9 cellular contexts compared by ENCODE assay signal in the genomic region with DNA sequence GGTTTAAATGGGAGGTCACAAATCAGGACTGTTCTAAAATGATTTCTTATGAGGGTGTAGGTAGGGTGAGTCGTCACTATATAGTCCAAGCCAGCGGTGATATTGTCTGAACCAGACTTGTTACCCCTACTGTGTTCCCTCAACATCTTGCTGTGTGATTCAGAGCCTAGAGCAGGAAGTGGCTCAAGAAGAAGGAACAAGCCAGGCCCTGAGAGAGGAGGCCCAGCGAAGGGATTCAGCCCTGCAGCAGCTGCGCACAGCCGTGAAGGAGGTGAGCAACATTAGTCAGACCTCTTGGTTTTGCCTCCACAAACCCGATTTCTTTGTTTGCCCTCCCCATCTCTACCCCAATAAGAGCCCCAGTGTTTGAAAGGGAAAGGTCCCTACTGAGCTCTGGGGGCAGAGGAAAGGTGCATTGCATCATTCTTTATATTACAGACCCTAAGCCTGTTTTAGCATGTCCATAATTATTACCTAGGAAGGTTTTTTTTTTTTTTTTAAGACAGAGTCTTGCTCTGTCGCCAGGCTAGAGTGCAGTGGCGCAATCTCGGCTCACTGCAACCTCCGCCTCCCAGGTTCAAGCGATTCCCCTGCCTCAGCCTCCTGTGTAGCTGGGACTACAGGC. TPM values are rescaled to one million over a fixed set of nuclear protein-coding genes. Genes with fewer than 3 reads are reported as not detected.
DNase-seq lines count a peak whose midpoint lies in the region; ATAC-seq lines count a peak whose summit lies in the region.
"Had no signal": no experiment of that assay in that cellular context is flagged by ENCODE, and none has a peak within 500 bp of the region (broad histone marks: within the 10 kb centered on the region; RNA-seq: fewer than 3 reads in every experiment).

No MANE protein-coding gene starts in this region.

- WGBS in esophagus, 2 donors, result 65 to 68% methylated on average over 11 of the region's 11 CpGs

- peak; percentile 52 for DNase-seq in NK-92 treated with Interleukin-12 subunit alpha and Interleukin-12 subunit beta, amount 100 ng/mL, for 24 hours (lab: John Stamatoyannopoulos, UW)
- no peak for DNase-seq in NK-92 (lab: John Stamatoyannopoulos, UW; ENCODE audit: unreplicated experiment)
- DNase-seq in T-cell, result peak in 1 of 34 experiments; percentile 24
- no peak for DNase-seq in stimulated activated effector memory CD8-positive, alpha-beta T cell treated with anti-CD3 and anti-CD28 coated beads, Interleukin-12 subunit alpha, Interleukin-12 subunit beta, amount 100 ng/mL, for 72 hours (ENCODE audit: low spot score in 2 of 2)

- H3K27ac Mint-ChIP-seq in T-cell, result peak overlapping the region; percentile 90 to 97
- peak overlapping the region; percentile 87 for H3K27ac Mint-ChIP-seq in stimulated activated effector memory CD8-positive, alpha-beta T cell treated with anti-CD3 and anti-CD28 coated beads, Interleukin-12 subunit alpha, Interleukin-12 subunit beta, amount 100 ng/mL, for 72 hours

- peaks cover 0 to 28% of the 10 kb centered on the region in 2 donors for H3K4me1 ChIP-seq in esophagus (ENCODE audit: control insufficient read depth in 2 of 2, insufficient read depth in 2 of 2, low read length in 1 of 2)

- no peaks in the 10 kb centered on the region for H3K9me3 Mint-ChIP-seq in T-cell
- no peaks in the 10 kb centered on the region for H3K9me3 Mint-ChIP-seq in stimulated activated effector memory CD8-positive, alpha-beta T cell treated with anti-CD3 and anti-CD28 coated beads, Interleukin-12 subunit alpha, Interleukin-12 subunit beta, amount 100 ng/mL, for 72 hours

- H3K27me3 Mint-ChIP-seq in T-cell, result no peaks in the 10 kb centered on the region

- CTCF ChIA-PET in T-cell (lab: Charles Lee), result interaction anchor here (0.7 to 3.9 kb wide), 13 partner anchors 10 to 142 kb away, joined by 3 to 23 read pairs (median 6); a partner anchor contains a TSS

- H3K27me3 ChIP-seq in esophagus (ENCODE audit: control insufficient read depth in 1 of 2, insufficient read depth in 2 of 2, low read length in 2 of 2), result no peaks in the 10 kb centered on the region

- H3K27ac ChIP-seq in esophagus (ENCODE audit: low read depth in 2 of 2, low read length in 1 of 2), result peak overlapping the region; percentile 99

- H3K4me1 Mint-ChIP-seq in T-cell, result peaks cover 39 to 52% (median 46%) of the 10 kb centered on the region in 3 donors
- peaks cover 55% of the 10 kb centered on the region for H3K4me1 Mint-ChIP-seq in stimulated activated effector memory CD8-positive, alpha-beta T cell treated with anti-CD3 and anti-CD28 coated beads, Interleukin-12 subunit alpha, Interleukin-12 subunit beta, amount 100 ng/mL, for 72 hours

- H3K4me3 Mint-ChIP-seq in T-cell, result no peak overlapping the region
- H3K4me3 Mint-ChIP-seq in stimulated activated effector memory CD8-positive, alpha-beta T cell treated with anti-CD3 and anti-CD28 coated beads, Interleukin-12 subunit alpha, Interleukin-12 subunit beta, amount 100 ng/mL, for 72 hours, result peak overlapping the region; percentile 95

- H3K36me3 ChIP-seq in esophagus (ENCODE audit: control insufficient read depth in 2 of 2, insufficient read depth in 2 of 2, low read length in 1 of 2), result peaks cover 4 to 7% of the 10 kb centered on the region in 2 donors

- POLR2A ChIA-PET in T-cell (lab: Charles Lee), result interaction anchor here in 1 of 2 donors (0.6 kb wide), 1 partner anchor 145 kb away, joined by 3 read pairs; no protein-coding TSS in a partner anchor

- ATAC-seq in T-cell (replicated peaks in 1 of 4) (no peak), GM21717 (IDR thresholded peaks at IDR 0.05; ENCODE audit: unreplicated experiment) (no peak), HG02759 (IDR thresholded peaks at IDR 0.05; ENCODE audit: unreplicated experiment) (no peak), GM21576 (IDR thresholded peaks at IDR 0.05; ENCODE audit: unreplicated experiment) (no peak)
- ATAC-seq in stimulated activated effector memory CD8-positive, alpha-beta T cell treated with anti-CD3 and anti-CD28 coated beads, Interleukin-12 subunit alpha, Interleukin-12 subunit beta, amount 100 ng/mL, for 72 hours, result no peak

- H3K9me3 ChIP-seq in esophagus (ENCODE audit: control insufficient read depth in 2 of 2, insufficient read depth in 1 of 2, low read depth in 1 of 2, low read length in 1 of 2), result no peaks in the 10 kb centered on the region

- peaks cover 22% of the 10 kb centered on the region for H3K36me3 Mint-ChIP-seq in T-cell
- peaks cover 84% of the 10 kb centered on the region for H3K36me3 Mint-ChIP-seq in stimulated activated effector memory CD8-positive, alpha-beta T cell treated with anti-CD3 and anti-CD28 coated beads, Interleukin-12 subunit alpha, Interleukin-12 subunit beta, amount 100 ng/mL, for 72 hours

- no peak overlapping the region for H3K4me3 ChIP-seq in esophagus (ENCODE audit: low read depth in 1 of 2, low read length in 2 of 2)

RNA-seq across cellular contexts. Expression of a gene that starts 5.0 kb away (rescaled TPM):
- 100 to 1,000 TPM; 218 to 457 (median 370) TPM for total RNA-seq in T-cell
- polyA plus RNA-seq in esophagus, result 100 to 1,000 TPM; 170 to 299 TPM

RNA-seq across cellular contexts. Expression of a gene that starts 31.5 kb away (rescaled TPM):
- total RNA-seq in T-cell, result 100 to 1,000 TPM in 3 of 5 donors, 10 to 100 TPM in 2; 39.5 to 112 (median 104) TPM
- 10 to 100 TPM; 10.1 to 16.0 TPM for polyA plus RNA-seq in esophagus

RNA-seq across cellular contexts. Expression of a gene that starts 40.9 kb away (rescaled TPM):
- 10 to 100 TPM; 14.2 to 28.5 (median 20.7) TPM for total RNA-seq in T-cell
- polyA plus RNA-seq in esophagus, result 1 to 10 TPM; 5.3 to 5.9 TPM

RNA-seq across cellular contexts. Expression of a gene that starts 42.8 kb away (rescaled TPM):
- total RNA-seq in T-cell, result 1,000 to 10,000 TPM in 4 of 5 donors, 100 to 1,000 TPM in 1; 994 to 1,121 (median 1,054) TPM
- polyA plus RNA-seq in esophagus, result 10 to 100 TPM; 17.0 to 20.6 TPM
- total RNA-seq: glomerular endothelial cell had no signal
